1 cellular context compared by ENCODE assay signal in the genomic region with DNA sequence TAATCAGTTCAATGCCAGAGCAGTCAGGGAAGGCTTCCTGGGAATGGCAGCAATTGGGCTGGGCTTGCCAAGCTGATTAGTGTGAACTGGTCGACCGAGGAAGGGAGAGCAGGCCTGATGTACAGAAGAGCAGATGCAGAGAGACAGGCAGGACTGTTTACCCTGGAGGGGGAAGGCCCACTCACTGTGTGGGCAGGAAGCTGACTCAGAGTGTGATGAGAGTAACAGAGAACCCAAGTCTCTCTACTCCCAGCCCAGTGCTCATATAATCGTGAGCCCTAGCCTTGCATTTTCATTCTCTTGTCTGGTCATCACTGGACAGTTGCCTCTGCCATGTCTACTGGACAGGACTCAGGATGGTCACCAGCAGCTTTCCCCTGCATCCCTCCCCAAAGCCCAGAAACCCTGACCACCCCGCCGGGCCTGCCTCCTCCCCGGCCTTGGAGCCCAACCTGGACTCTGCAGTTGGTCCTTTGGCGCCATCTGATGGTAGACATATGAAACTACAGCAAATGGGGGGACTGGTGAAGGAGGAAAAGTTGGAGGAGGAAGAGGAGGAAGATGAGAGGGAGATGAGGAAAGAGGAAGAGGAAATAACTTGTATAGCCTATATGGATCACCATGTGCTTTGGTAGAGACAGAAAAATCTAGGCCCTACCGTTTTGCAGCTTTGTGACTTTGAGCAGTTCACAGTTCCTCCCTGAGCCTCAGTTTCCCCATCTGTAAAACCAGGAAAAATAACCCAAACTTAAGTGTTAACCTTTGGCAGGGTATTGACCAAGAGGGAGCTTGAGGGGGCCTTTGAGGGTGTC.
TF ChIP-seq lines count a peak whose summit lies in the region.

No MANE protein-coding gene starts in this region.

TF ChIP-seq in GM12878, 131 proteins besides CTCF, POLR2A, EP300 and RAD21 (continued from another document):
- TF ChIP-seq, protein P1, sequence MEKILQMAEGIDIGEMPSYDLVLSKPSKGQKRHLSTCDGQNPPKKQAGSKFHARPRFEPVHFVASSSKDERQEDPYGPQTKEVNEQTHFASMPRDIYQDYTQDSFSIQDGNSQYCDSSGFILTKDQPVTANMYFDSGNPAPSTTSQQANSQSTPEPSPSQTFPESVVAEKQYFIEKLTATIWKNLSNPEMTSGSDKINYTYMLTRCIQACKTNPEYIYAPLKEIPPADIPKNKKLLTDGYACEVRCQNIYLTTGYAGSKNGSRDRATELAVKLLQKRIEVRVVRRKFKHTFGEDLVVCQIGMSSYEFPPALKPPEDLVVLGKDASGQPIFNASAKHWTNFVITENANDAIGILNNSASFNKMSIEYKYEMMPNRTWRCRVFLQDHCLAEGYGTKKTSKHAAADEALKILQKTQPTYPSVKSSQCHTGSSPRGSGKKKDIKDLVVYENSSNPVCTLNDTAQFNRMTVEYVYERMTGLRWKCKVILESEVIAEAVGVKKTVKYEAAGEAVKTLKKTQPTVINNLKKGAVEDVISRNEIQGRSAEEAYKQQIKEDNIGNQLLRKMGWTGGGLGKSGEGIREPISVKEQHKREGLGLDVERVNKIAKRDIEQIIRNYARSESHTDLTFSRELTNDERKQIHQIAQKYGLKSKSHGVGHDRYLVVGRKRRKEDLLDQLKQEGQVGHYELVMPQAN (conservative IDR thresholded peaks at IDR 0.05) = no peak
- TF ChIP-seq CHD4 (IDR thresholded peaks at IDR 0.05) (no peak), SRF (IDR thresholded peaks at IDR 0.05; ENCODE audit: low read depth in 2 of 2, low read length in 2 of 2) (no peak), IKZF1 (conservative IDR thresholded peaks at IDR 0.05) (peak; percentile 46; the same call in 1 of the 2 replicates), SMC3 (IDR thresholded peaks at IDR 0.05; ENCODE audit: borderline replicate concordance, low read length) (peak; percentile 87), TCF7 (IDR thresholded peaks at IDR 0.05; ENCODE audit: borderline replicate concordance) (no peak), SMARCA5 (IDR thresholded peaks at IDR 0.05) (0 out of 2 replicates have a peak, but pooled peaks have one; percentile 44), HDGF (IDR thresholded peaks at IDR 0.05) (no peak), ATF7 (IDR thresholded peaks at IDR 0.05; ENCODE audit: low read depth) (peak; percentile 20; the same call in 1 of the 2 replicates), DPF2 (IDR thresholded peaks at IDR 0.05) (peak; percentile 62), STAT1 (conservative IDR thresholded peaks at IDR 0.05) (0 out of 2 replicates have a peak, but pooled peaks have one; percentile 73), IRF4 (IDR thresholded peaks at IDR 0.05; ENCODE audit: low read depth, low read length) (peak; percentile 74), BCL11A (IDR thresholded peaks at IDR 0.05; ENCODE audit: low read depth, low read length) (0 out of 2 replicates have a peak, but pooled peaks have one; percentile 14), NBN (IDR thresholded peaks at IDR 0.05) (0 out of 2 replicates have a peak, but pooled peaks have one; percentile 29), KDM1A (IDR thresholded peaks at IDR 0.05; ENCODE audit: borderline replicate concordance) (no peak), EGR1 (IDR thresholded peaks at IDR 0.05; ENCODE audit: borderline replicate concordance in 1 of 2, low read depth in 2 of 2, low read length in 2 of 2) (peak in 1 of 2 experiments; percentile 36; a peak in 1 of 3 replicates), CREB1 (IDR thresholded peaks at IDR 0.05; ENCODE audit: low read depth) (no peak), CHD2 (IDR thresholded peaks at IDR 0.05; ENCODE audit: borderline replicate concordance, low read depth, low read length) (0 out of 2 replicates have a peak, but pooled peaks have one; percentile 13), FOXM1 (IDR thresholded peaks at IDR 0.05; ENCODE audit: low read depth, low read length) (no peak), MXI1 (IDR thresholded peaks at IDR 0.05; ENCODE audit: low read depth, low read length) (0 out of 2 replicates have a peak, but pooled peaks have one; percentile 26), SREBF2 (IDR thresholded peaks at IDR 0.05; ENCODE audit: low read length) (no peak)
- TF ChIP-seq, protein P2, sequence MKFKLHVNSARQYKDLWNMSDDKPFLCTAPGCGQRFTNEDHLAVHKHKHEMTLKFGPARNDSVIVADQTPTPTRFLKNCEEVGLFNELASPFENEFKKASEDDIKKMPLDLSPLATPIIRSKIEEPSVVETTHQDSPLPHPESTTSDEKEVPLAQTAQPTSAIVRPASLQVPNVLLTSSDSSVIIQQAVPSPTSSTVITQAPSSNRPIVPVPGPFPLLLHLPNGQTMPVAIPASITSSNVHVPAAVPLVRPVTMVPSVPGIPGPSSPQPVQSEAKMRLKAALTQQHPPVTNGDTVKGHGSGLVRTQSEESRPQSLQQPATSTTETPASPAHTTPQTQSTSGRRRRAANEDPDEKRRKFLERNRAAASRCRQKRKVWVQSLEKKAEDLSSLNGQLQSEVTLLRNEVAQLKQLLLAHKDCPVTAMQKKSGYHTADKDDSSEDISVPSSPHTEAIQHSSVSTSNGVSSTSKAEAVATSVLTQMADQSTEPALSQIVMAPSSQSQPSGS (IDR thresholded peaks at IDR 0.05; ENCODE audit: low read length) = no peak
TF ChIP-seq in GM12878: peak in this region for 17.
